19 cellular contexts compared by ENCODE assay signal in the genomic region with DNA sequence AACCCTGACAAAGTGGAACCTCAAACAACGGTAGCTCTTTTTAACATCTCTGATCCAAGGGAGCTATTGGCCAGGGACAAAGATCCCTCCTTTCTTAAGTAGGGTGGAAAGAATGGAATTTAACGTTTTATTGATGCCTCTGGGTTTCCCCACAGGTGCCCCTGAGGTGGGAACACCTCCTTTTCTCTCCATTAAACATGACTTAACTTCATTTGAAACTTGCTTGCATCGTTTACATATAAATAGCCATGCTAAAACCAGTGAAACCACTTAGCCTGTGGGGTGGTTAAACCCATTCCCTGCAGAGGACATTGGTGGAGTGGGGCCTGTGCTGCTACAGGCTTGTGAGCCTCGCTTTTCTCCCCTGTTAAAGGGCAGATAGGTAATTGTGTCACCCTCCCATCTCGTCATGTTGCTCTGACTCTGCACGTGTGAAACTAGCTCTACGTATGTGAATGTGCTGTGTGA. TPM values are rescaled to one million over a fixed set of nuclear protein-coding genes. Genes with fewer than 3 reads are reported as not detected.
"Had no signal": no experiment of that assay in that cellular context is flagged by ENCODE, and none has a peak within 500 bp of the region (broad histone marks: within the 10 kb centered on the region; RNA-seq: fewer than 3 reads in every experiment).

No MANE protein-coding gene starts in this region.

- H3K36me3 ChIP-seq: gastrocnemius medialis, heart right ventricle, right lobe of liver had no signal

- H3K4me1 ChIP-seq: gastrocnemius medialis, psoas muscle had no signal

- DNase-seq: activated B cell treated with CpG ODN at 0.5 μM for 24 hours; activated CD4-positive, alpha-beta T cell treated with anti-CD3 and anti-CD28 coated beads, Interleukin-2, amount 10 ng/mL, durations not matched to agents 24 days and 14 days; activated CD8-positive, alpha-beta memory T cell treated with anti-CD3 and anti-CD28 coated beads for 24 hours; activated naive CD4-positive, alpha-beta T cell treated with Interleukin-2 at 50 U/mL for 16 hours; caudate nucleus; cortex of kidney; effector memory CD4-positive, alpha-beta T cell; gastrocnemius medialis; heart right ventricle; psoas muscle; right lobe of liver; stimulated activated CD4-positive, alpha-beta T cell treated with anti-CD3 and anti-CD28 coated beads, Interleukin-2, amount 100 ng/mL, for 24 hours; stimulated activated naive B cell treated with anti-CD40 and anti-IgM and Interleukin-4, amounts not matched to agents 10 μg/mL and 1 μg/mL and 100 μg/mL, for 72 hours; substantia nigra had no signal

- H3K27ac ChIP-seq: epithelial cell of prostate, gastrocnemius medialis, psoas muscle had no signal

- H3K4me3 ChIP-seq: gastrocnemius medialis, heart right ventricle, psoas muscle, right lobe of liver had no signal

- H3K27me3 ChIP-seq: gastrocnemius medialis, right lobe of liver had no signal

- H3K9me3 ChIP-seq: gastrocnemius medialis, heart right ventricle, psoas muscle, right lobe of liver had no signal

- H3K27me3 Mint-ChIP-seq: type B pancreatic cell had no signal

- H3K4me1 Mint-ChIP-seq: activated B cell treated with CpG ODN at 0.5 μM for 24 hours; activated CD4-positive, alpha-beta T cell treated with anti-CD3 and anti-CD28 coated beads, Interleukin-2, amount 10 ng/mL, durations not matched to agents 24 days and 14 days; memory B cell; stimulated activated naive B cell treated with anti-CD40 and anti-IgM and Interleukin-4, amounts not matched to agents 10 μg/mL and 1 μg/mL and 100 μg/mL, for 72 hours had no signal

- H3K4me3 Mint-ChIP-seq: activated B cell treated with CpG ODN at 0.5 μM for 24 hours; activated CD4-positive, alpha-beta T cell treated with anti-CD3 and anti-CD28 coated beads, Interleukin-2, amount 10 ng/mL, durations not matched to agents 24 days and 14 days; memory B cell; stimulated activated naive B cell treated with anti-CD40 and anti-IgM and Interleukin-4, amounts not matched to agents 10 μg/mL and 1 μg/mL and 100 μg/mL, for 72 hours; T-helper 1 cell treated with Interleukin-12 subunit alpha and Interleukin-12 subunit beta and Interleukin-4 antibody, amounts not matched to agents 30 μg/mL and 1 μg/mL, for 36 hours; type B pancreatic cell had no signal

- H3K36me3 Mint-ChIP-seq: stimulated activated naive B cell treated with anti-CD40 and anti-IgM and Interleukin-4, amounts not matched to agents 10 μg/mL and 1 μg/mL and 100 μg/mL, for 72 hours had no signal

- H3K27ac Mint-ChIP-seq: activated B cell treated with CpG ODN at 0.5 μM for 24 hours; activated CD4-positive, alpha-beta T cell treated with anti-CD3 and anti-CD28 coated beads, Interleukin-2, amount 10 ng/mL, durations not matched to agents 24 days and 14 days; memory B cell; stimulated activated naive B cell treated with anti-CD40 and anti-IgM and Interleukin-4, amounts not matched to agents 10 μg/mL and 1 μg/mL and 100 μg/mL, for 72 hours; T-helper 1 cell treated with Interleukin-12 subunit alpha and Interleukin-12 subunit beta and Interleukin-4 antibody, amounts not matched to agents 30 μg/mL and 1 μg/mL, for 36 hours; type B pancreatic cell had no signal

- ATAC-seq: gastrocnemius medialis; heart right ventricle; left lobe of liver; psoas muscle; right lobe of liver; stimulated activated naive B cell treated with anti-CD40 and anti-IgM and Interleukin-4, amounts not matched to agents 10 μg/mL and 1 μg/mL and 100 μg/mL, for 72 hours had no signal

RNA-seq across cellular contexts. Expression of a gene that starts 9.7 kb away (rescaled TPM):
- total RNA-seq: activated CD4-positive, alpha-beta T cell treated with anti-CD3 and anti-CD28 coated beads, Interleukin-2, amount 10 ng/mL, durations not matched to agents 24 days and 14 days had no signal
